8 cellular contexts compared by ENCODE assay signal in the genomic region with DNA sequence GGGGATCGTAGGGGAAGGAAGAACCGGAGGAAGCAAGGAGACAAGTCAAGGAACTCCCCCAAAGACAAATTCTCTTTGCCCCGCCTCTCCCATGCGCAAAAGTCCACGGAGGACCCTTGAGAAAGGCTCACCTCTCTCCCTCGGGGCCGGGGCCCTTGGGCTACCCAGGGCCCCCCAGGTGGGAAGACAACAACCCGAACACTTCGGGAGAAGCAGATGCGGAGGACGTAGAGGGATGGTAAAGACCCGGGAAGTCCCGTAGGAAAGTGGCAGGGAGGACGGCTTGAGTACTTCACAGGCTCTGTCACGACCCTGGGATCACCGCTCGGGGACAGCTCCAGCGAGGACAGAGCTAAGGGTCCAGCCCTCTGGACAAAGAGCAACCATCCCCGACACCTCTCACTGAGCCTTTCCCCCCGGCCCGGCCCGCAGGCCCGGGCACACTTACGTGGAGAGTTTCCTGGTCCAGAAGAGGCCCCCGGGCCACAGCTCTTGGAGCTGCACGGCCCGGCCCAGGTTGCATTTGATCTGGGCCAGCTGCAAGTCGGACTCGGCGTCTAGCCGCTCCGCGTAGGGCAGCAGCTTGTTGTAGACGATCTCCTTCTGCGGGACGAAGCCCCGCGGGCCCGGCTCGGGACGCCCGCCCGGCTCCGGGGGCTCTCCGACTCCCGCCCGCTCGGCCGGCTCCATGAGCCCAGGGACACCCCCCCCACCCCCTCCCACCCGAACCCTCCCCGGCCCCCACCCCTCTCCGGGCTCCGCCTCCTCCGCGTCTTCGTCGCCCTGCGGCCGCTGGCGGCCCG. TPM values are rescaled to one million over a fixed set of nuclear protein-coding genes. Genes with fewer than 3 reads are reported as not detected.
DNase-seq lines count a peak whose midpoint lies in the region; ATAC-seq and TF ChIP-seq lines count a peak whose summit lies in the region.

No MANE protein-coding gene starts in this region.

- no peak overlapping the region for H3T11ph ChIP-seq in H9 (ENCODE audit: low read length)

- no peak overlapping the region for H3K56ac ChIP-seq in H9 (ENCODE audit: insufficient read length, low read depth, low read length)

- H3K79me2 ChIP-seq in H9 (ENCODE audit: insufficient read depth, low read length) (peaks cover 43% of the 10 kb centered on the region; the same call in 1 of the 2 replicates), Karpas-422 (ENCODE audit: low read length) (peaks cover 63% of the 10 kb centered on the region)

- H2AK5ac ChIP-seq in H9 (ENCODE audit: insufficient read length, low read length), result no peak overlapping the region

- H3K9me3 Mint-ChIP-seq in H9 (no peaks in the 10 kb centered on the region), WTC11 (no peaks in the 10 kb centered on the region)

- ATAC-seq in WTC11, result peak; percentile 10

- no peak overlapping the region for H3K23ac ChIP-seq in H9 (ENCODE audit: insufficient read length, low read depth, low read length)

- no peaks in the 10 kb centered on the region for H3K9me3 ChIP-seq in H9 (ENCODE audit: control insufficient read depth, low read depth, low read length)
- no peaks in the 10 kb centered on the region for H3K9me3 ChIP-seq in Karpas-422 (ENCODE audit: low read length)
- H3K9me3 ChIP-seq in effector memory CD4-positive, alpha-beta T cell (ENCODE audit: control insufficient read depth, low read length), result no peaks in the 10 kb centered on the region
- no peaks in the 10 kb centered on the region for H3K9me3 ChIP-seq in subcutaneous abdominal adipose tissue (ENCODE audit: control insufficient read depth in 5 of 5, low read length in 5 of 5)

- H3K27ac Mint-ChIP-seq in H9 (peak overlapping the region; percentile 65 to 94 (median 65)), WTC11 (peak overlapping the region; percentile 81)

- POLR2A ChIA-PET in WTC11 (lab: Charles Lee), result interaction anchor here (0.7 to 1.8 kb wide), 3 partner anchors 10 to 154 kb away, joined by 3 to 8 read pairs (median 4); no protein-coding TSS in a partner anchor

- no peaks in the 10 kb centered on the region for H3K36me3 ChIP-seq in Karpas-422 (ENCODE audit: insufficient read depth, low read length)
- peaks cover 6% of the 10 kb centered on the region for H3K36me3 ChIP-seq in effector memory CD4-positive, alpha-beta T cell (ENCODE audit: control insufficient read depth, insufficient read depth, low read length)
- H3K36me3 ChIP-seq in subcutaneous abdominal adipose tissue (ENCODE audit: control insufficient read depth in 5 of 5, insufficient read depth in 5 of 5, low read length in 5 of 5), result peaks cover 8 to 14% (median 9%) of the 10 kb centered on the region in 5 donors

- H3K4me1 Mint-ChIP-seq in H9, result peaks cover 22% of the 10 kb centered on the region in 2 experiments
- H3K4me1 Mint-ChIP-seq in WTC11, result peaks cover 21% of the 10 kb centered on the region

- H2BK20ac ChIP-seq in H9 (ENCODE audit: low read depth, low read length, poor library complexity, severe bottlenecking), result no peak overlapping the region

- H3K27me3 ChIP-seq in H9 (ENCODE audit: insufficient read depth, low read length) (no peaks in the 10 kb centered on the region), Karpas-422 (ENCODE audit: low read length) (no peaks in the 10 kb centered on the region), subcutaneous abdominal adipose tissue (ENCODE audit: control insufficient read depth in 5 of 5, insufficient read depth in 4 of 5, low read length in 5 of 5) (no peaks in the 10 kb centered on the region)
- no peaks in the 10 kb centered on the region for H3K27me3 ChIP-seq in effector memory CD4-positive, alpha-beta T cell (replicated peaks; ENCODE audit: control insufficient read depth, insufficient read depth, low read length, poor library complexity, severe bottlenecking)

- H2BK15ac ChIP-seq in H9 (ENCODE audit: low read depth, low read length), result no peak overlapping the region

- H2AFZ ChIP-seq in H9 (ENCODE audit: low read length) (no peak overlapping the region), Karpas-422 (ENCODE audit: low read length) (no peak overlapping the region)

- H3K4me2 ChIP-seq in H9 (ENCODE audit: insufficient read depth, insufficient read length, low read length), result peak overlapping the region; percentile 88
- H3K4me2 ChIP-seq in Karpas-422 (ENCODE audit: low read depth, low read length, poor library complexity, severe bottlenecking), result peak overlapping the region; percentile 98

- no peak overlapping the region for H3K4ac ChIP-seq in H9 (ENCODE audit: low read depth, low read length)

- TF ChIP-seq CTCF in H9 (conservative IDR thresholded peaks at IDR 0.05) (no peak), WTC11 (IDR thresholded peaks at IDR 0.05) (no peak)

- H3K9ac ChIP-seq in H9 (ENCODE audit: extremely low read depth, insufficient read length, low read length) (peak overlapping the region; percentile 80), Karpas-422 (ENCODE audit: low read length) (peak overlapping the region; percentile 98), subcutaneous abdominal adipose tissue (ENCODE audit: low read length in 5 of 5) (peak overlapping the region; percentile 96 to 100 (median 98))

- H3K14ac ChIP-seq in H9 (ENCODE audit: insufficient read depth, low read length), result peak overlapping the region; percentile 87

- no peaks in the 10 kb centered on the region; the same call in 1 of the 2 replicates for H3K4me1 ChIP-seq in H9 (ENCODE audit: insufficient read depth, low read length)
- peaks cover 38% of the 10 kb centered on the region for H3K4me1 ChIP-seq in Karpas-422 (ENCODE audit: low read length)
- peaks cover 12% of the 10 kb centered on the region for H3K4me1 ChIP-seq in effector memory CD4-positive, alpha-beta T cell (ENCODE audit: control insufficient read depth, insufficient read depth, low read length, poor library complexity, severe bottlenecking)
- peaks cover 0 to 32% (median 25%) of the 10 kb centered on the region in 5 donors for H3K4me1 ChIP-seq in subcutaneous abdominal adipose tissue (ENCODE audit: control insufficient read depth in 5 of 5, insufficient read depth in 5 of 5, low read length in 5 of 5)

- no peak overlapping the region for H4K91ac ChIP-seq in H9 (ENCODE audit: insufficient read length, low read depth, low read length)

- no peaks in the 10 kb centered on the region for H3K9me2 ChIP-seq in Karpas-422 (replicated peaks; ENCODE audit: insufficient read depth, low read length)

- peak overlapping the region; percentile 54 for H2BK120ac ChIP-seq in H9 (ENCODE audit: low read depth, low read length, poor library complexity, severe bottlenecking)

- H4K20me1 ChIP-seq in H9 (ENCODE audit: control insufficient read depth, insufficient read depth, insufficient read length) (no peaks in the 10 kb centered on the region), Karpas-422 (ENCODE audit: insufficient read depth, low read depth, low read length) (peaks cover 26% of the 10 kb centered on the region)

- CTCF ChIA-PET in WTC11 (lab: Charles Lee), result no interaction called here

- peak overlapping the region; percentile 89 for H3K4me3 ChIP-seq in Karpas-422 (ENCODE audit: low read length)
- H3K4me3 ChIP-seq in effector memory CD4-positive, alpha-beta T cell (ENCODE audit: insufficient read depth, low read depth, low read length, poor library complexity, severe bottlenecking), result peak overlapping the region; percentile 89
- H3K4me3 ChIP-seq in subcutaneous abdominal adipose tissue (ENCODE audit: low read depth in 1 of 5, low read length in 5 of 5), result peak overlapping the region; percentile 83 to 95 (median 94)

- peaks cover 6% of the 10 kb centered on the region for H3K23me2 ChIP-seq in H9 (ENCODE audit: insufficient read length, low read depth, low read length, poor library complexity, severe bottlenecking)

- H3K27ac ChIP-seq in H9 (ENCODE audit: insufficient read length, low read depth, low read length) (no peak overlapping the region), Karpas-422 (ENCODE audit: low read length) (peak overlapping the region; percentile 80), subcutaneous abdominal adipose tissue (ENCODE audit: low read depth, low read length) (peak overlapping the region; percentile 99)
- peak overlapping the region; percentile 84 for H3K27ac ChIP-seq in effector memory CD4-positive, alpha-beta T cell (ENCODE audit: insufficient read depth, low read length, poor library complexity, severe bottlenecking)

- no peak overlapping the region for H2BK5ac ChIP-seq in H9 (ENCODE audit: insufficient read length, low read length)

- H3K4me3 Mint-ChIP-seq in H9 (peak overlapping the region; percentile 80 to 95), WTC11 (peak overlapping the region; percentile 85)

- H3K79me1 ChIP-seq in H9 (ENCODE audit: insufficient read depth, low read depth, low read length, poor library complexity, severe bottlenecking), result no peaks in the 10 kb centered on the region

- H3K18ac ChIP-seq in H9 (ENCODE audit: insufficient read length, low read depth, low read length), result peak overlapping the region; percentile 90

- no peak overlapping the region for H4K5ac ChIP-seq in H9 (ENCODE audit: insufficient read length, low read depth, low read length)

- H3K36me3 Mint-ChIP-seq in H9 (ENCODE audit: insufficient read depth in 1 of 3, low read depth in 3 of 3) (peaks cover 8 to 23% (median 11%) of the 10 kb centered on the region in 3 experiments; a peak in 6 of 7 replicates), WTC11 (peaks cover 10% of the 10 kb centered on the region)

- no peak overlapping the region for H2BK12ac ChIP-seq in H9 (ENCODE audit: insufficient read length, low read depth, low read length)

- no peak overlapping the region for H4K8ac ChIP-seq in H9 (replicated peaks; ENCODE audit: insufficient read length, low read depth, low read length)

- H3K27me3 Mint-ChIP-seq in H9 (ENCODE audit: low read depth) (no peaks in the 10 kb centered on the region), WTC11 (ENCODE audit: low read depth) (no peaks in the 10 kb centered on the region)

- DNase-seq in NCI-H748 (lab: John Stamatoyannopoulos, UW; ENCODE audit: unreplicated experiment), result peak; percentile 56
- no peak for DNase-seq in NCI-H748 treated with DMSO at 0.1 percent for 48 hours (lab: John Stamatoyannopoulos, UW)
- DNase-seq in H9, result peak; percentile 37
- DNase-seq in Karpas-422, result peak; percentile 77
- DNase-seq in WTC11 (ENCODE audit: low spot score), result peak; percentile 29
- peak in 2 of 3 donors; percentile 7 to 11 for DNase-seq in effector memory CD4-positive, alpha-beta T cell
- peak; percentile 54 to 59 for DNase-seq in lung microvascular endothelial cell (ENCODE audit: low read depth in 2 of 2)

- WGBS in H9 (ENCODE audit: extremely low coverage, insufficient read length, low lambda C conversion rate), result no CpG with 5 or more reads among the region's 61 CpGs

RNA-seq across cellular contexts. Expression of a gene that starts 0.5 kb away (rescaled TPM):
- total RNA-seq in H9 (2021) (77.3 and 87.4 TPM in 2 replicates), WTC11 (2021) (70.8 to 91.9 TPM (median 76.4 TPM) in 3 replicates), lung microvascular endothelial cell (24.4 and 32.3 TPM in 2 replicates)
- total RNA-seq in Karpas-422 (2014; rRNA removed; shearing (Covaris generic); ENCODE audit: low replicate concordance), result 40.2 and 67.5 TPM in 2 replicates
